ENCODE assay signal across 23 cellular contexts in the genomic region with DNA sequence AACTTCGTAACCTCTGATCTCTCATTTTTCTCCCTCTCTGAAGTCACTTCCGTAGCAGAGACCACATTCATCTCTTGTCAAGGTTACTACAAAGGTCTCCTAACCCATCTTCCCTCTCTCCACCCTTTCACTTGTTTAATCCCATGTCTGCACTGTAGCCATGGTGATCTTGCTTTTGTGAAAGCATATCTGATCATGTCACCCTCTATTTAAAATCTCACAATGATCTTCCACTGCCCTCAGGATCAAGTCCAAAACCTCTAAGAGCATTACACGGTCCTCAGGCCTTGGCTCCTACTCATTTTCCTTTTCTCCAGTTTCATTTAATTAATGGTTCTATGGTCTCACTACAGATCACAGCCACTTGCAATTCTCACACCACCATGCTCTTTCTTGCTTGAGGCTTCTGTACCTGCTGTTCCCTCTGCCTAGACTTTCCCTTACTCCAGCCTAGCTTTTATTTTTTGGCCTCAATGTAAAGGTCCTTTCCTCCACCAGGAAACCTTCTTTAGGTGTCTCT. TPM values are rescaled to one million over a fixed set of nuclear protein-coding genes. Genes with fewer than 3 reads are reported as not detected.
A peak's percentile ranks its signal among the peaks of the same experiment; 100 is the strongest.
DNase-seq lines count a peak whose midpoint lies in the region; TF ChIP-seq lines count a peak whose summit lies in the region.
"Had no signal": no experiment of that assay in that cellular context is flagged by ENCODE, and none has a peak within 500 bp of the region (broad histone marks: within the 10 kb centered on the region; RNA-seq: fewer than 3 reads in every experiment).

No MANE protein-coding gene starts in this region.

- no peak overlapping the region for H3K27ac ChIP-seq in HEK293 (ENCODE audit: extremely low read depth, low read depth, low read length)
- H3K27ac ChIP-seq: A549, KMS-11, PC-9 had no signal

- H3K9me3 ChIP-seq in HEK293 (ENCODE audit: control insufficient read depth, insufficient read depth, low read depth, low read length), result no peaks in the 10 kb centered on the region
- H3K9me3 ChIP-seq: A549, HAP-1 had no signal

- H3K4me1 Mint-ChIP-seq in brain, result peaks cover 36% of the 10 kb centered on the region
- H3K4me1 Mint-ChIP-seq in neural crest cell, result peaks cover 49% of the 10 kb centered on the region
- H3K4me1 Mint-ChIP-seq: B cell, T-cell had no signal

- H3K9me3 Mint-ChIP-seq in brain (no peaks in the 10 kb centered on the region), neural crest cell (peaks cover 6% of the 10 kb centered on the region)
- H3K9me3 Mint-ChIP-seq: CD14-positive monocyte, T-cell had no signal

- no peaks in the 10 kb centered on the region for H3K36me3 ChIP-seq in HEK293 (ENCODE audit: control insufficient read depth in 2 of 2, insufficient read depth in 1 of 2, low read length in 2 of 2)
- H3K36me3 ChIP-seq: HAP-1 had no signal

- POLR2A ChIA-PET in HEK293 (lab: Yijun Ruan, JAX), result no interaction called here

- H3K4me3 ChIP-seq in HEK293 (ENCODE audit: low read depth, low read length), result no peak overlapping the region
- H3K4me3 ChIP-seq: A549, HAP-1, PC-9 had no signal

- CTCF ChIA-PET in HEK293 (lab: Yijun Ruan, JAX), result interaction anchor here (1.2 kb wide), 1 partner anchor 106 kb away, joined by 5 read pairs; no protein-coding TSS in a partner anchor

- H3K4me3 Mint-ChIP-seq in brain (peak overlapping the region in 1 of 5 experiments; percentile 0), neural crest cell (peak overlapping the region; percentile 11)
- H3K4me3 Mint-ChIP-seq: B cell, CD14-positive monocyte, T-cell had no signal

- H3K4me1 ChIP-seq in HEK293 (ENCODE audit: control insufficient read depth, insufficient read depth, low read length), result no peaks in the 10 kb centered on the region
- H3K4me1 ChIP-seq: A549 had no signal

- H3K36me3 Mint-ChIP-seq in brain, result peaks cover 42% of the 10 kb centered on the region
- peaks cover 27% of the 10 kb centered on the region for H3K36me3 Mint-ChIP-seq in neural crest cell (ENCODE audit: low read depth)
- H3K36me3 Mint-ChIP-seq: T-cell had no signal

- peak overlapping the region in 4 of 5 experiments; percentile 2 to 48 (median 24) for H3K27ac Mint-ChIP-seq in brain
- H3K27ac Mint-ChIP-seq in neural crest cell (ENCODE audit: unreplicated experiment), result peak overlapping the region; percentile 81
- H3K27ac Mint-ChIP-seq: B cell, CD14-positive monocyte, T-cell had no signal

- TF ChIP-seq CTCF in HEK293 (tag by site-specific recombination; IDR thresholded peaks at IDR 0.05) (no peak), brain (conservative IDR thresholded peaks at IDR 0.05) (no peak), neural crest cell (conservative IDR thresholded peaks at IDR 0.05) (no peak)

- DNase-seq in SK-N-DZ (ENCODE audit: low spot score) (peak; percentile 93), neural crest cell (ENCODE audit: low read depth, low spot score) (no peak), H4 (ENCODE audit: low spot score) (no peak), NCI-H446 treated with DMSO at 0.1 percent for 48 hours (lab: John Stamatoyannopoulos, UW) (no peak), hippocampal formation (lab: John Stamatoyannopoulos, UW) (no peak)
- DNase-seq: DMS53, NCI-H1092 treated with DMSO at 0.1 percent for 48 hours, NCI-H1436 treated with DMSO at 0.1 percent for 48 hours, NCI-H2029, NCI-H2171, NCI-H446, NCI-H526 treated with DMSO at 0.1 percent for 48 hours, PC-9, RPMI8226, SHP77 treated with DMSO at 0.1 percent for 48 hours, T-cell had no signal

- H3K27me3 Mint-ChIP-seq in brain, result no peaks in the 10 kb centered on the region
- no peaks in the 10 kb centered on the region for H3K27me3 Mint-ChIP-seq in neural crest cell (ENCODE audit: low read depth)

TF ChIP-seq in HEK293, 187 proteins besides CTCF, POLR2A, EP300 and RAD21:
- TF ChIP-seq PRDM1 (tag by site-specific recombination; IDR thresholded peaks at IDR 0.05) (peak; percentile 48; the same call in 1 of the 2 replicates), SP7 (tag by site-specific recombination; IDR thresholded peaks at IDR 0.05) (peak; percentile 94), BCL11A (tag by site-specific recombination; IDR thresholded peaks at IDR 0.05; ENCODE audit: low read depth) (no peak)
TF ChIP-seq in HEK293: peak in this region for 2.

RNA-seq across cellular contexts. Expression of gene ARHGEF11, which starts 12.1 kb away (rescaled TPM):
- 24.1 and 29.9 TPM in 2 replicates for polyA plus RNA-seq in SK-N-DZ (2014; cell fraction: cytosol; rRNA removed)
- 51.9 and 73.4 TPM in 2 replicates for polyA plus RNA-seq in SK-N-DZ (2014; cell fraction: nucleus; rRNA removed)
- polyA plus RNA-seq in brain (ENCODE audit: insufficient read depth, low read depth, low replicate concordance), result 15.3 TPM
- 51.5 and 52.7 TPM in 2 replicates for total RNA-seq in neural crest cell
- 12.2 and 12.6 TPM in 2 replicates for total RNA-seq in H4 (2014; rRNA removed; shearing (Covaris generic))
